Comparison of ENCODE assay signal across 8 cellular contexts in the genomic region with DNA sequence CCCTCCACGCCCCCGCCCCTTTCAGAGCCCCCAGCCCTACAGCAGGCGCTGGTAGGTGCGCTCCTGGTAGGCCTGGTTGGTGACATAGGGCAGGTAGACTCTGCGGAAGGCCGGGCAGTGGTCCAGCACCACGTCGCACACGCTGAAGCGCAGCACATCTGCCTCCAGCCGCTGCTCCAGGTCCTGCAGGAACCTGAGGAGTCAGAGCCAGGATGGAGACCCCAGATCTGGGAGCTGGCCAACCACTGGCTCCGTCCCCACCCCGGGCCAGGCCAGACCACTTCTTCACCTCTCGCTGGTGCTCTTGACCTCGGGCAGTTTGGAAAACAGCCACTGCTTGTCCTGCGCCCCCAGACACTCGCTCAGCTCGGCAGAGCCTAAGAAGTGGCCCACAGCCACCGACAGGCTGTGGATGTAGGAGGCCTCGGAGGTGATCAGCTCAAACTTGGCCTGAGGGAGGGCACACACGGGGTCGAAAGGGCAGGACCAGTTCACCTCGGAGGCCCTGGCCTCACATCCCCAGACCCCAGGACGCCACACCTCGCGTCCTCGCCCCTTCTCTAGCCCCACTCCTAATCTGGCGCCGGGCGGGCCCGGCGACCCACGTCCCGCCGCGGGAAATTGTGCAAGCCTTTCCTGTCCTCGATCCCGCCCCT. TPM values are rescaled to one million over a fixed set of nuclear protein-coding genes. Genes with fewer than 3 reads are reported as not detected.
DNase-seq lines count a peak whose midpoint lies in the region; ATAC-seq lines count a peak whose summit lies in the region.

No MANE protein-coding gene starts in this region.

- no peaks in the 10 kb centered on the region for H3K27me3 Mint-ChIP-seq in IgD-negative memory B cell
- H3K27me3 Mint-ChIP-seq in dendritic cell treated with granulocyte-macrophage colony-stimulating factor and Interleukin-4, amounts not matched to agents 40 ng/mL and 50 ng/mL, for 4 days = no peaks in the 10 kb centered on the region
- no peaks in the 10 kb centered on the region for H3K27me3 Mint-ChIP-seq in natural killer cell treated with Interleukin-12 subunit alpha and Interleukin-12 subunit beta and Interleukin-15 and Interleukin-18, amount 100 ng/mL, for 72 hours

- no peaks in the 10 kb centered on the region for H3K9me3 Mint-ChIP-seq in IgD-negative memory B cell
- H3K9me3 Mint-ChIP-seq in dendritic cell treated with granulocyte-macrophage colony-stimulating factor and Interleukin-4, amounts not matched to agents 40 ng/mL and 50 ng/mL, for 4 days = no peaks in the 10 kb centered on the region
- H3K9me3 Mint-ChIP-seq in natural killer cell treated with Interleukin-12 subunit alpha and Interleukin-12 subunit beta and Interleukin-15 and Interleukin-18, amount 100 ng/mL, for 72 hours = no peaks in the 10 kb centered on the region

- peaks cover 0 to 9% (median 7%) of the 10 kb centered on the region in 3 donors for H3K4me1 Mint-ChIP-seq in IgD-negative memory B cell
- H3K4me1 Mint-ChIP-seq in dendritic cell treated with granulocyte-macrophage colony-stimulating factor and Interleukin-4, amounts not matched to agents 40 ng/mL and 50 ng/mL, for 4 days (ENCODE audit: low read depth) = peaks cover 15% of the 10 kb centered on the region
- H3K4me1 Mint-ChIP-seq in natural killer cell treated with Interleukin-12 subunit alpha and Interleukin-12 subunit beta and Interleukin-15 and Interleukin-18, amount 100 ng/mL, for 72 hours (ENCODE audit: low read depth in 2 of 2) = peaks cover 9 to 18% of the 10 kb centered on the region in 2 donors

- peak; percentile 24 for ATAC-seq in GM18511 (IDR thresholded peaks at IDR 0.05; ENCODE audit: unreplicated experiment)
- peak in 1 of 2 donors; percentile 6 for ATAC-seq in natural killer cell treated with Interleukin-12 subunit alpha and Interleukin-12 subunit beta and Interleukin-15 and Interleukin-18, amount 100 ng/mL, for 72 hours

- H3K27ac Mint-ChIP-seq in IgD-negative memory B cell = peak overlapping the region; percentile 88 to 97 (median 96)
- peak overlapping the region; percentile 93 for H3K27ac Mint-ChIP-seq in dendritic cell treated with granulocyte-macrophage colony-stimulating factor and Interleukin-4, amounts not matched to agents 40 ng/mL and 50 ng/mL, for 4 days
- peak overlapping the region; percentile 90 to 95 for H3K27ac Mint-ChIP-seq in natural killer cell treated with Interleukin-12 subunit alpha and Interleukin-12 subunit beta and Interleukin-15 and Interleukin-18, amount 100 ng/mL, for 72 hours

- peak overlapping the region; percentile 90 to 98 (median 98) for H3K4me3 Mint-ChIP-seq in IgD-negative memory B cell
- H3K4me3 Mint-ChIP-seq in dendritic cell treated with granulocyte-macrophage colony-stimulating factor and Interleukin-4, amounts not matched to agents 40 ng/mL and 50 ng/mL, for 4 days = peak overlapping the region; percentile 69
- peak overlapping the region; percentile 88 for H3K4me3 Mint-ChIP-seq in natural killer cell treated with Interleukin-12 subunit alpha and Interleukin-12 subunit beta and Interleukin-15 and Interleukin-18, amount 100 ng/mL, for 72 hours

- DNase-seq in natural killer cell treated with Interleukin-12 subunit alpha and Interleukin-12 subunit beta and Interleukin-15 and Interleukin-18, amount 100 ng/mL, for 72 hours (ENCODE audit: low spot score) = no peak
- DNase-seq in NOMO-1 (lab: John Stamatoyannopoulos, UW; ENCODE audit: unreplicated experiment in 2 of 2) (no peak), NCI-H2081 treated with DMSO at 0.1 percent for 48 hours (lab: John Stamatoyannopoulos, UW) (no peak), NAMALWA (ENCODE audit: low spot score) (no peak), DMS 273 (lab: John Stamatoyannopoulos, UW; ENCODE audit: unreplicated experiment) (no peak)

- intact Hi-C loops in dendritic cell treated with granulocyte-macrophage colony-stimulating factor and Interleukin-4, amounts not matched to agents 40 ng/mL and 50 ng/mL, for 4 days (cut with micrococcal nuclease) = loop anchor here (1.0 to 2.0 kb wide), 2 partner anchors 11 to 39 kb away; no protein-coding TSS in a partner anchor

- H3K36me3 Mint-ChIP-seq in IgD-negative memory B cell = no peaks in the 10 kb centered on the region
- H3K36me3 Mint-ChIP-seq in dendritic cell treated with granulocyte-macrophage colony-stimulating factor and Interleukin-4, amounts not matched to agents 40 ng/mL and 50 ng/mL, for 4 days (ENCODE audit: low read depth) = peaks cover 13% of the 10 kb centered on the region
- peaks cover 5% of the 10 kb centered on the region for H3K36me3 Mint-ChIP-seq in natural killer cell treated with Interleukin-12 subunit alpha and Interleukin-12 subunit beta and Interleukin-15 and Interleukin-18, amount 100 ng/mL, for 72 hours

RNA-seq across cellular contexts. Expression of a gene that starts 6.4 kb away (rescaled TPM):
- 10.5 TPM for polyA plus RNA-seq in IgD-negative memory B cell
- 10 to 100 TPM; 13.0 to 14.0 TPM for total RNA-seq in natural killer cell treated with Interleukin-12 subunit alpha and Interleukin-12 subunit beta and Interleukin-15 and Interleukin-18, amount 100 ng/mL, for 72 hours

RNA-seq across cellular contexts. Expression of a gene that starts 31.0 kb away (rescaled TPM):
- 2.2 TPM for polyA plus RNA-seq in IgD-negative memory B cell
- total RNA-seq in natural killer cell treated with Interleukin-12 subunit alpha and Interleukin-12 subunit beta and Interleukin-15 and Interleukin-18, amount 100 ng/mL, for 72 hours = 1 to 10 TPM; 3.2 to 3.8 TPM

RNA-seq across cellular contexts. Expression of a gene that starts 50.1 kb away (rescaled TPM):
- not detected for polyA plus RNA-seq in IgD-negative memory B cell
- not detected for total RNA-seq in natural killer cell treated with Interleukin-12 subunit alpha and Interleukin-12 subunit beta and Interleukin-15 and Interleukin-18, amount 100 ng/mL, for 72 hours
